In the genomic region with DNA sequence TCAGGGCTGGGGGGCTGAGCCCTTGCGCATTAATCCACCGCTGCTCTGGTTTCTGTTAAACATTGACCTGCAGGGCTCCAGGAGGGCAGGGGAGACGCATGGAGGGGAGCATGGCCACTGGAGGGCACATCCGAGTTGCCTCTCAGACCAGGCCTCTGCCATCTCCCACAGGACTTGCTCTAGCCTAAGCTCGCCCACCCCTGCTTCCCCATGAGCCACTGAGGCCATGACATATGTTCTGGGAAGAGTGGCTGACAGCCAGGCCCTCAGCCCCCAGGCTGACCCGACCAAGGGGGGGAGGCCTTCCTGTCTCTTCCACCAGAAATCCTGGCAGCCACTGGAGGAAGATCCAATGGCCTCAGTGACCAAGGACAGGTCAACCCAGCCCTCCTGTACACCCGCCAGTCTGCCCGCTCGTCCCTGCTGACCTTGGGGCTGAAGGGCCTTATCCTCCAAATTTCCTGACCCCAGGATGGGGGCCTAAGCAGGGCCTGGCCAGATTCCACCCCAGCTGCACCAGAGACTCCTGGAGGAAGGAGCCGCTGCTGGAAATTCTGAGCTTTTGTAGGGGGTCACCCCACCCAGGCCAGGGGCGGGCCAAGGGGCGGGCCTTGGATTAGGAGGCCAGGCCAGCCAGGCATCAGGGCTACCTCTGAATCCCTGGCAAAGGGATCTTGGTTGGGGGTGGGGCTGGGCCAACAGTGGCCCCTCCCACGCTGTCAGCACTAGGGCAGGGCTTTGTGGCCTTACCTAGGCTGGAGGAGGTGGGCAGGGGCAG, we compare ENCODE assay signal across 1 cellular context.
TF ChIP-seq lines count a peak whose summit lies in the region.

A gene with protein sequence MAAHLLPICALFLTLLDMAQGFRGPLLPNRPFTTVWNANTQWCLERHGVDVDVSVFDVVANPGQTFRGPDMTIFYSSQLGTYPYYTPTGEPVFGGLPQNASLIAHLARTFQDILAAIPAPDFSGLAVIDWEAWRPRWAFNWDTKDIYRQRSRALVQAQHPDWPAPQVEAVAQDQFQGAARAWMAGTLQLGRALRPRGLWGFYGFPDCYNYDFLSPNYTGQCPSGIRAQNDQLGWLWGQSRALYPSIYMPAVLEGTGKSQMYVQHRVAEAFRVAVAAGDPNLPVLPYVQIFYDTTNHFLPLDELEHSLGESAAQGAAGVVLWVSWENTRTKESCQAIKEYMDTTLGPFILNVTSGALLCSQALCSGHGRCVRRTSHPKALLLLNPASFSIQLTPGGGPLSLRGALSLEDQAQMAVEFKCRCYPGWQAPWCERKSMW (minus strand): TSS at position 537 of the 778 bp plus-strand sequence. CDS start 618 bp downstream, outside the sequence.

TF ChIP-seq in HepG2, 621 proteins besides CTCF, POLR2A, EP300 and RAD21 (continued from another document and continues in another):
- TF ChIP-seq, protein P1, sequence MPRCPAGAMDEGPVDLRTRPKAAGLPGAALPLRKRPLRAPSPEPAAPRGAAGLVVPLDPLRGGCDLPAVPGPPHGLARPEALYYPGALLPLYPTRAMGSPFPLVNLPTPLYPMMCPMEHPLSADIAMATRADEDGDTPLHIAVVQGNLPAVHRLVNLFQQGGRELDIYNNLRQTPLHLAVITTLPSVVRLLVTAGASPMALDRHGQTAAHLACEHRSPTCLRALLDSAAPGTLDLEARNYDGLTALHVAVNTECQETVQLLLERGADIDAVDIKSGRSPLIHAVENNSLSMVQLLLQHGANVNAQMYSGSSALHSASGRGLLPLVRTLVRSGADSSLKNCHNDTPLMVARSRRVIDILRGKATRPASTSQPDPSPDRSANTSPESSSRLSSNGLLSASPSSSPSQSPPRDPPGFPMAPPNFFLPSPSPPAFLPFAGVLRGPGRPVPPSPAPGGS (CRISPR knock-in tag; IDR thresholded peaks at IDR 0.05) = no peak
- TF ChIP-seq SOX5 (CRISPR knock-in tag; IDR thresholded peaks at IDR 0.05; ENCODE audit: borderline replicate concordance) = 0 out of 2 replicates have a peak, but pooled peaks have one; percentile 18
- 0 out of 2 replicates have a peak, but pooled peaks have one; percentile 24 for TF ChIP-seq ARNT2 (CRISPR knock-in tag; IDR thresholded peaks at IDR 0.05; ENCODE audit: low read depth)
- TF ChIP-seq ZNF556 (CRISPR knock-in tag; IDR thresholded peaks at IDR 0.05; ENCODE audit: borderline replicate concordance) = peak; percentile 71; the same call in 1 of the 2 replicates
- TF ChIP-seq NR1H2 (CRISPR knock-in tag; IDR thresholded peaks at IDR 0.05; ENCODE audit: borderline replicate concordance, low read depth) = no peak
- TF ChIP-seq ZNF850 (CRISPR knock-in tag; conservative IDR thresholded peaks at IDR 0.05) = no peak
- no peak; the same call in 1 of the 2 replicates for TF ChIP-seq ZFP41 (CRISPR knock-in tag; IDR thresholded peaks at IDR 0.05; ENCODE audit: borderline replicate concordance)
- TF ChIP-seq SIN3A (IDR thresholded peaks at IDR 0.05; ENCODE audit: borderline replicate concordance, low read depth, low read length) = peak; percentile 72; the same call in 1 of the 2 replicates
- TF ChIP-seq ZNF883 (CRISPR knock-in tag; IDR thresholded peaks at IDR 0.05; ENCODE audit: not compliant biosample characterization) = peak; percentile 59
- 0 out of 2 replicates have a peak, but pooled peaks have one; percentile 13 for TF ChIP-seq ZNF44 (CRISPR knock-in tag; IDR thresholded peaks at IDR 0.05)
- TF ChIP-seq EED (CRISPR knock-in tag; IDR thresholded peaks at IDR 0.05) = 0 out of 2 replicates have a peak, but pooled peaks have one; percentile 57
- peak; percentile 83; the same call in 1 of the 2 replicates for TF ChIP-seq KLF13 (CRISPR knock-in tag; IDR thresholded peaks at IDR 0.05)
- peak; percentile 32; the same call in 1 of the 2 replicates for TF ChIP-seq ZNF792 (CRISPR knock-in tag; IDR thresholded peaks at IDR 0.05)
- TF ChIP-seq ZNF335 (CRISPR knock-in tag; IDR thresholded peaks at IDR 0.05) = peak; percentile 72
- TF ChIP-seq HOXA9 (CRISPR knock-in tag; IDR thresholded peaks at IDR 0.05; ENCODE audit: borderline replicate concordance) = no peak
- TF ChIP-seq ATRX (CRISPR knock-in tag; IDR thresholded peaks at IDR 0.05; ENCODE audit: borderline replicate concordance) = no peak
- no peak for TF ChIP-seq ZBTB8A (CRISPR knock-in tag; IDR thresholded peaks at IDR 0.05; ENCODE audit: borderline replicate concordance, low read depth)
- TF ChIP-seq, protein P2, sequence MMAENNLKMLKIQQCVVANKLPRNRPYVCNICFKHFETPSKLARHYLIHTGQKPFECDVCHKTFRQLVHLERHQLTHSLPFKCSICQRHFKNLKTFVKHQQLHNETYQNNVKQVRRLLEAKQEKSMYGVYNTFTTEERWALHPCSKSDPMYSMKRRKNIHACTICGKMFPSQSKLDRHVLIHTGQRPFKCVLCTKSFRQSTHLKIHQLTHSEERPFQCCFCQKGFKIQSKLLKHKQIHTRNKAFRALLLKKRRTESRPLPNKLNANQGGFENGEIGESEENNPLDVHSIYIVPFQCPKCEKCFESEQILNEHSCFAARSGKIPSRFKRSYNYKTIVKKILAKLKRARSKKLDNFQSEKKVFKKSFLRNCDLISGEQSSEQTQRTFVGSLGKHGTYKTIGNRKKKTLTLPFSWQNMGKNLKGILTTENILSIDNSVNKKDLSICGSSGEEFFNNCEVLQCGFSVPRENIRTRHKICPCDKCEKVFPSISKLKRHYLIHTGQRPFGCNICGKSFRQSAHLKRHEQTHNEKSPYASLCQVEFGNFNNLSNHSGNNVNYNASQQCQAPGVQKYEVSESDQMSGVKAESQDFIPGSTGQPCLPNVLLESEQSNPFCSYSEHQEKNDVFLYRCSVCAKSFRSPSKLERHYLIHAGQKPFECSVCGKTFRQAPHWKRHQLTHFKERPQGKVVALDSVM (CRISPR knock-in tag; IDR thresholded peaks at IDR 0.05) = no peak; the same call in none of the 2 replicates
- TF ChIP-seq ZNF484 (CRISPR knock-in tag; IDR thresholded peaks at IDR 0.05; ENCODE audit: borderline replicate concordance, low read depth) = no peak
- 0 out of 2 replicates have a peak, but pooled peaks have one; percentile 66 for TF ChIP-seq MEF2D (CRISPR knock-in tag; IDR thresholded peaks at IDR 0.05)
- peak; percentile 71; the same call in 1 of the 2 replicates for TF ChIP-seq ZNF460 (CRISPR knock-in tag; IDR thresholded peaks at IDR 0.05; ENCODE audit: borderline replicate concordance)
- peak; percentile 90 for TF ChIP-seq GFI1 (CRISPR knock-in tag; IDR thresholded peaks at IDR 0.05; ENCODE audit: borderline replicate concordance)
- peak; percentile 64; the same call in 1 of the 2 replicates for TF ChIP-seq HOXD1 (CRISPR knock-in tag; IDR thresholded peaks at IDR 0.05)
- 0 out of 2 replicates have a peak, but pooled peaks have one; percentile 27 for TF ChIP-seq MTF1 (CRISPR knock-in tag; IDR thresholded peaks at IDR 0.05)
- TF ChIP-seq, protein P3, sequence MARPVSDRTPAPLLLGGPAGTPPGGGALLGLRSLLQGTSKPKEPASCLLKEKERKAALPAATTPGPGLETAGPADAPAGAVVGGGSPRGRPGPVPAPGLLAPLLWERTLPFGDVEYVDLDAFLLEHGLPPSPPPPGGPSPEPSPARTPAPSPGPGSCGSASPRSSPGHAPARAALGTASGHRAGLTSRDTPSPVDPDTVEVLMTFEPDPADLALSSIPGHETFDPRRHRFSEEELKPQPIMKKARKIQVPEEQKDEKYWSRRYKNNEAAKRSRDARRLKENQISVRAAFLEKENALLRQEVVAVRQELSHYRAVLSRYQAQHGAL (CRISPR knock-in tag; IDR thresholded peaks at IDR 0.05; ENCODE audit: not compliant biosample characterization) = peak; percentile 80
- TF ChIP-seq, protein P4, sequence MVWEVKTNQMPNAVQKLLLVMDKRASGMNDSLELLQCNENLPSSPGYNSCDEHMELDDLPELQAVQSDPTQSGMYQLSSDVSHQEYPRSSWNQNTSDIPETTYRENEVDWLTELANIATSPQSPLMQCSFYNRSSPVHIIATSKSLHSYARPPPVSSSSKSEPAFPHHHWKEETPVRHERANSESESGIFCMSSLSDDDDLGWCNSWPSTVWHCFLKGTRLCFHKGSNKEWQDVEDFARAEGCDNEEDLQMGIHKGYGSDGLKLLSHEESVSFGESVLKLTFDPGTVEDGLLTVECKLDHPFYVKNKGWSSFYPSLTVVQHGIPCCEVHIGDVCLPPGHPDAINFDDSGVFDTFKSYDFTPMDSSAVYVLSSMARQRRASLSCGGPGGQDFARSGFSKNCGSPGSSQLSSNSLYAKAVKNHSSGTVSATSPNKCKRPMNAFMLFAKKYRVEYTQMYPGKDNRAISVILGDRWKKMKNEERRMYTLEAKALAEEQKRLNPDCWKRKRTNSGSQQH (CRISPR knock-in tag; IDR thresholded peaks at IDR 0.05; ENCODE audit: low read depth) = peak; percentile 49
- TF ChIP-seq, protein P5, sequence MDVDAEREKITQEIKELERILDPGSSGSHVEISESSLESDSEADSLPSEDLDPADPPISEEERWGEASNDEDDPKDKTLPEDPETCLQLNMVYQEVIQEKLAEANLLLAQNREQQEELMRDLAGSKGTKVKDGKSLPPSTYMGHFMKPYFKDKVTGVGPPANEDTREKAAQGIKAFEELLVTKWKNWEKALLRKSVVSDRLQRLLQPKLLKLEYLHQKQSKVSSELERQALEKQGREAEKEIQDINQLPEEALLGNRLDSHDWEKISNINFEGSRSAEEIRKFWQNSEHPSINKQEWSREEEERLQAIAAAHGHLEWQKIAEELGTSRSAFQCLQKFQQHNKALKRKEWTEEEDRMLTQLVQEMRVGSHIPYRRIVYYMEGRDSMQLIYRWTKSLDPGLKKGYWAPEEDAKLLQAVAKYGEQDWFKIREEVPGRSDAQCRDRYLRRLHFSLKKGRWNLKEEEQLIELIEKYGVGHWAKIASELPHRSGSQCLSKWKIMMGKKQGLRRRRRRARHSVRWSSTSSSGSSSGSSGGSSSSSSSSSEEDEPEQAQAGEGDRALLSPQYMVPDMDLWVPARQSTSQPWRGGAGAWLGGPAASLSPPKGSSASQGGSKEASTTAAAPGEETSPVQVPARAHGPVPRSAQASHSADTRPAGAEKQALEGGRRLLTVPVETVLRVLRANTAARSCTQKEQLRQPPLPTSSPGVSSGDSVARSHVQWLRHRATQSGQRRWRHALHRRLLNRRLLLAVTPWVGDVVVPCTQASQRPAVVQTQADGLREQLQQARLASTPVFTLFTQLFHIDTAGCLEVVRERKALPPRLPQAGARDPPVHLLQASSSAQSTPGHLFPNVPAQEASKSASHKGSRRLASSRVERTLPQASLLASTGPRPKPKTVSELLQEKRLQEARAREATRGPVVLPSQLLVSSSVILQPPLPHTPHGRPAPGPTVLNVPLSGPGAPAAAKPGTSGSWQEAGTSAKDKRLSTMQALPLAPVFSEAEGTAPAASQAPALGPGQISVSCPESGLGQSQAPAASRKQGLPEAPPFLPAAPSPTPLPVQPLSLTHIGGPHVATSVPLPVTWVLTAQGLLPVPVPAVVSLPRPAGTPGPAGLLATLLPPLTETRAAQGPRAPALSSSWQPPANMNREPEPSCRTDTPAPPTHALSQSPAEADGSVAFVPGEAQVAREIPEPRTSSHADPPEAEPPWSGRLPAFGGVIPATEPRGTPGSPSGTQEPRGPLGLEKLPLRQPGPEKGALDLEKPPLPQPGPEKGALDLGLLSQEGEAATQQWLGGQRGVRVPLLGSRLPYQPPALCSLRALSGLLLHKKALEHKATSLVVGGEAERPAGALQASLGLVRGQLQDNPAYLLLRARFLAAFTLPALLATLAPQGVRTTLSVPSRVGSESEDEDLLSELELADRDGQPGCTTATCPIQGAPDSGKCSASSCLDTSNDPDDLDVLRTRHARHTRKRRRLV (CRISPR knock-in tag; IDR thresholded peaks at IDR 0.05) = peak; percentile 61; the same call in 1 of the 2 replicates
- peak; percentile 89; the same call in 1 of the 2 replicates for TF ChIP-seq ZSCAN25 (CRISPR knock-in tag; IDR thresholded peaks at IDR 0.05)
- no peak for TF ChIP-seq PAF1 (CRISPR knock-in tag; IDR thresholded peaks at IDR 0.05)
- no peak for TF ChIP-seq ZNF24 (IDR thresholded peaks at IDR 0.05)
- TF ChIP-seq, protein P6, sequence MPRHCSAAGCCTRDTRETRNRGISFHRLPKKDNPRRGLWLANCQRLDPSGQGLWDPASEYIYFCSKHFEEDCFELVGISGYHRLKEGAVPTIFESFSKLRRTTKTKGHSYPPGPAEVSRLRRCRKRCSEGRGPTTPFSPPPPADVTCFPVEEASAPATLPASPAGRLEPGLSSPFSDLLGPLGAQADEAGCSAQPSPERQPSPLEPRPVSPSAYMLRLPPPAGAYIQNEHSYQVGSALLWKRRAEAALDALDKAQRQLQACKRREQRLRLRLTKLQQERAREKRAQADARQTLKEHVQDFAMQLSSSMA (CRISPR knock-in tag; IDR thresholded peaks at IDR 0.05) = no peak
- TF ChIP-seq ZNF30 (CRISPR knock-in tag; IDR thresholded peaks at IDR 0.05) = no peak
- peak; percentile 70; the same call in 1 of the 2 replicates for TF ChIP-seq MAF1 (CRISPR knock-in tag; IDR thresholded peaks at IDR 0.05; ENCODE audit: borderline replicate concordance)
- TF ChIP-seq JUNB (CRISPR knock-in tag; IDR thresholded peaks at IDR 0.05; ENCODE audit: borderline replicate concordance) = no peak
- TF ChIP-seq ZNF430 (CRISPR knock-in tag; IDR thresholded peaks at IDR 0.05) = peak; percentile 91
- peak; percentile 83 for TF ChIP-seq HDAC1 (CRISPR knock-in tag; IDR thresholded peaks at IDR 0.05)
- TF ChIP-seq ZNF589 (CRISPR knock-in tag; conservative IDR thresholded peaks at IDR 0.05) = no peak
- TF ChIP-seq, protein P7, sequence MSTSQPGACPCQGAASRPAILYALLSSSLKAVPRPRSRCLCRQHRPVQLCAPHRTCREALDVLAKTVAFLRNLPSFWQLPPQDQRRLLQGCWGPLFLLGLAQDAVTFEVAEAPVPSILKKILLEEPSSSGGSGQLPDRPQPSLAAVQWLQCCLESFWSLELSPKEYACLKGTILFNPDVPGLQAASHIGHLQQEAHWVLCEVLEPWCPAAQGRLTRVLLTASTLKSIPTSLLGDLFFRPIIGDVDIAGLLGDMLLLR (CRISPR knock-in tag; IDR thresholded peaks at IDR 0.05) = peak; percentile 88
- peak; percentile 88 for TF ChIP-seq ZSCAN31 (CRISPR knock-in tag; IDR thresholded peaks at IDR 0.05; ENCODE audit: low read depth)
- no peak for TF ChIP-seq ZIK1 (CRISPR knock-in tag; IDR thresholded peaks at IDR 0.05; ENCODE audit: borderline replicate concordance, low read depth)
- no peak for TF ChIP-seq CENPX (CRISPR knock-in tag; IDR thresholded peaks at IDR 0.05)
- TF ChIP-seq, protein P8, sequence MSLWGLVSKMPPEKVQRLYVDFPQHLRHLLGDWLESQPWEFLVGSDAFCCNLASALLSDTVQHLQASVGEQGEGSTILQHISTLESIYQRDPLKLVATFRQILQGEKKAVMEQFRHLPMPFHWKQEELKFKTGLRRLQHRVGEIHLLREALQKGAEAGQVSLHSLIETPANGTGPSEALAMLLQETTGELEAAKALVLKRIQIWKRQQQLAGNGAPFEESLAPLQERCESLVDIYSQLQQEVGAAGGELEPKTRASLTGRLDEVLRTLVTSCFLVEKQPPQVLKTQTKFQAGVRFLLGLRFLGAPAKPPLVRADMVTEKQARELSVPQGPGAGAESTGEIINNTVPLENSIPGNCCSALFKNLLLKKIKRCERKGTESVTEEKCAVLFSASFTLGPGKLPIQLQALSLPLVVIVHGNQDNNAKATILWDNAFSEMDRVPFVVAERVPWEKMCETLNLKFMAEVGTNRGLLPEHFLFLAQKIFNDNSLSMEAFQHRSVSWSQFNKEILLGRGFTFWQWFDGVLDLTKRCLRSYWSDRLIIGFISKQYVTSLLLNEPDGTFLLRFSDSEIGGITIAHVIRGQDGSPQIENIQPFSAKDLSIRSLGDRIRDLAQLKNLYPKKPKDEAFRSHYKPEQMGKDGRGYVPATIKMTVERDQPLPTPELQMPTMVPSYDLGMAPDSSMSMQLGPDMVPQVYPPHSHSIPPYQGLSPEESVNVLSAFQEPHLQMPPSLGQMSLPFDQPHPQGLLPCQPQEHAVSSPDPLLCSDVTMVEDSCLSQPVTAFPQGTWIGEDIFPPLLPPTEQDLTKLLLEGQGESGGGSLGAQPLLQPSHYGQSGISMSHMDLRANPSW (CRISPR knock-in tag; IDR thresholded peaks at IDR 0.05; ENCODE audit: borderline replicate concordance) = peak; percentile 82; the same call in 1 of the 2 replicates
- TF ChIP-seq ZNF333 (CRISPR knock-in tag; IDR thresholded peaks at IDR 0.05; ENCODE audit: borderline replicate concordance) = no peak; the same call in 1 of the 2 replicates
